ENCODE assay signal across 22 cellular contexts in the genomic region with DNA sequence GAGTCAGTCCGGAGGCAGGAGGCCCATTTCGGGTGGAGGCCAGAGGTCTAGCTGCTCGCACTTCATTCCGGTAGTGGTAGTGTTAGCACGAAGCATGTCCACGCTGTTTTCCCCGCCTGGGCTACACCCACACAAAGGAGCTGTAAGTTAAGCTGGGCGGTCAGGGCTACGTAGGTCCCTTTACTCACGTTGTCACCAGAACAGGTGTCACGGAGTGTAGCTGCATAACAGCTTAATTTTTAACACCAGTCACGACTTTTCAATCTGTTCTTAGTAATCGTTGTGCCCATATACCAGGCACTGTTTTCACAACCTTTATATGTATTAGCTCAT. TPM values are rescaled to one million over a fixed set of nuclear protein-coding genes. Genes with fewer than 3 reads are reported as not detected.
DNase-seq lines count a peak whose midpoint lies in the region; ATAC-seq, FAIRE-seq and TF ChIP-seq lines count a peak whose summit lies in the region.
"Had no signal": no experiment of that assay in that cellular context is flagged by ENCODE, and none has a peak within 500 bp of the region (broad histone marks: within the 10 kb centered on the region; RNA-seq: fewer than 3 reads in every experiment).

No MANE protein-coding gene starts in this region.

- H4K5ac ChIP-seq in H1 (ENCODE audit: insufficient read length, low read depth, low read length): no peak overlapping the region

- H3K9ac ChIP-seq in H1 (replicated peaks in 1 of 4; ENCODE audit: extremely low read depth in 1 of 4, low read depth in 3 of 4, low read length in 3 of 4) (no peak overlapping the region), smooth muscle cell (ENCODE audit: low read depth) (no peak overlapping the region)
- H3K9ac ChIP-seq: SK-N-SH had no signal

- H2BK12ac ChIP-seq in H1 (ENCODE audit: low read depth, low read length): no peak overlapping the region

- H3K4me2 ChIP-seq in GM23338 (peak overlapping the region; percentile 87), H1 (ENCODE audit: insufficient read depth in 1 of 2, low read depth in 2 of 2, low read length in 2 of 2) (peak overlapping the region; percentile 74 to 97), smooth muscle cell (peak overlapping the region; percentile 80), OCI-LY7 (ENCODE audit: low read length) (no peak overlapping the region)
- H3K4me2 ChIP-seq: SK-N-SH had no signal

- H3K4ac ChIP-seq in H1 (replicated peaks; ENCODE audit: insufficient read length, low read depth, low read length): no peak overlapping the region

- no peaks in the 10 kb centered on the region for H3K9me2 ChIP-seq in GM23338 (ENCODE audit: insufficient read depth)
- no peaks in the 10 kb centered on the region for H3K9me2 ChIP-seq in OCI-LY7 (ENCODE audit: insufficient read depth, low read length)
- H3K9me2 ChIP-seq: SK-N-SH had no signal

- H3K27ac ChIP-seq in GM23338 (ENCODE audit: low read depth) (no peak overlapping the region), H1 (ENCODE audit: low read depth, low read length) (no peak overlapping the region), smooth muscle cell (ENCODE audit: low read depth) (no peak overlapping the region), OCI-LY7 (ENCODE audit: low read depth, low read length, poor library complexity, severe bottlenecking) (no peak overlapping the region)
- H3K27ac ChIP-seq: stomach, upper lobe of left lung, VCaP had no signal

- peaks cover 100% of the 10 kb centered on the region for H3K27me3 ChIP-seq in GM23338 (ENCODE audit: insufficient read depth)
- peaks cover 68 to 75% (median 74%) of the 10 kb centered on the region in 4 experiments for H3K27me3 ChIP-seq in H1 (replicated peaks in 1 of 4; ENCODE audit: control insufficient read depth in 3 of 4, extremely low read depth in 1 of 4, insufficient read depth in 3 of 4, low read length in 3 of 4)
- peaks cover 96% of the 10 kb centered on the region for H3K27me3 ChIP-seq in smooth muscle cell (ENCODE audit: low read depth)

- H3K9me3 ChIP-seq in H1 (ENCODE audit: insufficient read depth in 2 of 2, low read depth in 1 of 2, low read length in 1 of 2) (no peaks in the 10 kb centered on the region), smooth muscle cell (replicated peaks; ENCODE audit: low read depth) (no peaks in the 10 kb centered on the region), OCI-LY7 (ENCODE audit: low read length) (no peaks in the 10 kb centered on the region)
- H3K9me3 ChIP-seq: SK-N-SH, upper lobe of left lung had no signal

- no peak for TF ChIP-seq EP300 in H1 (IDR thresholded peaks at IDR 0.05; ENCODE audit: borderline replicate concordance in 1 of 2, low read depth in 2 of 2, low read length in 2 of 2)

- H3K23me2 ChIP-seq in H1 (ENCODE audit: low read depth, low read length): no peaks in the 10 kb centered on the region; the same call in none of the 2 replicates

- H4K8ac ChIP-seq in H1 (ENCODE audit: extremely low read depth, insufficient read depth, low read length): no peak overlapping the region

- H2BK120ac ChIP-seq in H1 (replicated peaks; ENCODE audit: low read depth, low read length): no peak overlapping the region

- WGBS in H1 (ENCODE audit: extremely low coverage in 1 of 2, insufficient coverage in 1 of 2, insufficient read length in 1 of 2, insufficient replicate concordance in 2 of 2, low coverage in 1 of 2, low lambda C conversion rate in 2 of 2, missing lambda C conversion rate in 1 of 2), 2 experiments: 10% methylated on average over 13 of the region's 13 CpGs; no CpG with 5 or more reads in 1 of the 2 experiments
- WGBS in smooth muscle cell (ENCODE audit: low lambda C conversion rate): 20% methylated on average over 13 of the region's 13 CpGs

- H3K4me3 Mint-ChIP-seq in GM23338 (peak overlapping the region; percentile 66), mesothelial cell of epicardium (peak overlapping the region; percentile 53)
- no peak overlapping the region for H3K4me3 Mint-ChIP-seq in stimulated activated naive CD8-positive, alpha-beta T cell treated with anti-CD3 and anti-CD28 coated beads, Interleukin-15, amount 100 ng/mL, for 72 hours
- H3K4me3 Mint-ChIP-seq: activated naive CD8-positive, alpha-beta T cell treated with anti-CD3 and anti-CD28 coated beads for 36 hours had no signal

- TF ChIP-seq RAD21 in H1 (IDR thresholded peaks at IDR 0.05 in 1 of 2, conservative IDR thresholded peaks at IDR 0.05 in 1 of 2; ENCODE audit: low read depth in 2 of 2, low read length in 2 of 2): no peak

- H3K27me3 Mint-ChIP-seq in GM23338 (ENCODE audit: insufficient read depth, low read depth, poor library complexity): peaks cover 84% of the 10 kb centered on the region
- peaks cover 99% of the 10 kb centered on the region for H3K27me3 Mint-ChIP-seq in mesothelial cell of epicardium (ENCODE audit: low read depth)
- H3K27me3 Mint-ChIP-seq in stimulated activated naive CD8-positive, alpha-beta T cell treated with anti-CD3 and anti-CD28 coated beads, Interleukin-15, amount 100 ng/mL, for 72 hours: peaks cover 76% of the 10 kb centered on the region

- no peak for FAIRE-seq in H1 (lab: Jason Lieb, UNC)
- FAIRE-seq: colon, G401.6 had no signal

- H2BK20ac ChIP-seq in H1 (ENCODE audit: low read length): no peak overlapping the region

- CTCF ChIA-PET in H1 (lab: Charles Lee; ENCODE audit: partially characterized antibody): interaction anchor here (0.6 to 3.1 kb wide), 15 partner anchors 9 to 1647 kb away, joined by 3 to 15 read pairs (median 3); a partner anchor contains a TSS
- CTCF ChIA-PET in OCI-LY7 (lab: Charles Lee; ENCODE audit: unreplicated experiment): no interaction called here

- H3K4me3 ChIP-seq in GM23338 (peak overlapping the region; percentile 58), H1 (ENCODE audit: extremely low read depth in 1 of 4, insufficient read depth in 2 of 4, low read depth in 3 of 4, low read length in 4 of 4) (peak overlapping the region in 3 of 4 experiments; percentile 23 to 54 (median 32); a peak in 3 of 8 replicates), smooth muscle cell (peak overlapping the region; percentile 40), OCI-LY7 (ENCODE audit: low read depth, low read length, poor library complexity, severe bottlenecking) (no peak overlapping the region)

- H2BK5ac ChIP-seq in H1 (ENCODE audit: low read depth, low read length): no peak overlapping the region

- H3K36me3 ChIP-seq in GM23338 (ENCODE audit: insufficient read depth) (no peaks in the 10 kb centered on the region; the same call in 1 of the 2 replicates), H1 (ENCODE audit: control insufficient read depth in 2 of 4, insufficient read depth in 4 of 4, low read length in 3 of 4) (no peaks in the 10 kb centered on the region), smooth muscle cell (ENCODE audit: low read depth) (no peaks in the 10 kb centered on the region), OCI-LY7 (ENCODE audit: insufficient read depth, low read length) (no peaks in the 10 kb centered on the region)
- H3K36me3 ChIP-seq: stomach, upper lobe of left lung had no signal

- no peak overlapping the region for H3K18ac ChIP-seq in H1 (ENCODE audit: extremely low read depth, low read length)

- H3K27ac Mint-ChIP-seq in GM23338: no peak overlapping the region
- H3K27ac Mint-ChIP-seq in mesothelial cell of epicardium: no peak overlapping the region
- no peak overlapping the region for H3K27ac Mint-ChIP-seq in stimulated activated naive CD8-positive, alpha-beta T cell treated with anti-CD3 and anti-CD28 coated beads, Interleukin-15, amount 100 ng/mL, for 72 hours
- H3K27ac Mint-ChIP-seq: activated naive CD8-positive, alpha-beta T cell treated with anti-CD3 and anti-CD28 coated beads for 36 hours; activated T-helper 2 cell treated with anti-CD3 and anti-CD28 coated beads, Interferon-gamma antibody, Interleukin-2, Interleukin-4, amounts not matched to agents 10 μg/mL and 5 μg/mL and 100 μg/mL, durations not matched to agents 14 hours and 24 hours and 36 hours had no signal

- peaks cover 3% of the 10 kb centered on the region; the same call in 1 of the 2 replicates for H3F3A ChIP-seq in GM23338 (replicated peaks; ENCODE audit: low read depth)
- H3F3A ChIP-seq in smooth muscle cell (ENCODE audit: low read depth): no peaks in the 10 kb centered on the region

- H2AFZ ChIP-seq in GM23338: peak overlapping the region; percentile 90; the same call in 1 of the 2 replicates
- no peak overlapping the region; the same call in 1 of the 2 replicates for H2AFZ ChIP-seq in H1 (ENCODE audit: low read length)
- no peak overlapping the region for H2AFZ ChIP-seq in smooth muscle cell (ENCODE audit: low read depth)
- no peak overlapping the region for H2AFZ ChIP-seq in OCI-LY7 (ENCODE audit: low read length)

- H3K9me3 Mint-ChIP-seq in GM23338 (peaks cover 14% of the 10 kb centered on the region), mesothelial cell of epicardium (no peaks in the 10 kb centered on the region)
- H3K9me3 Mint-ChIP-seq in stimulated activated naive CD8-positive, alpha-beta T cell treated with anti-CD3 and anti-CD28 coated beads, Interleukin-15, amount 100 ng/mL, for 72 hours: peaks cover 0 to 19% of the 10 kb centered on the region in 2 donors
- H3K9me3 Mint-ChIP-seq: activated T-helper 2 cell treated with anti-CD3 and anti-CD28 coated beads, Interferon-gamma antibody, Interleukin-2, Interleukin-4, amounts not matched to agents 10 μg/mL and 5 μg/mL and 100 μg/mL, durations not matched to agents 14 hours and 24 hours and 36 hours had no signal

- POLR2A ChIA-PET in H1 (lab: Charles Lee; ENCODE audit: partially characterized antibody) (interaction anchor here (1.8 to 2.3 kb wide), 3 partner anchors 10 to 18 kb away, joined by 4 to 8 read pairs (median 6); a partner anchor contains a TSS), OCI-LY7 (lab: Charles Lee) (interaction anchor here (0.7 kb wide), 1 partner anchor 682 kb away, joined by 4 read pairs; no protein-coding TSS in a partner anchor)

- H4K91ac ChIP-seq in H1 (replicated peaks; ENCODE audit: insufficient read length, low read length): no peak overlapping the region

- no peak for TF ChIP-seq CTCF in GM23338 (conservative IDR thresholded peaks at IDR 0.05; ENCODE audit: low read depth in 2 of 2)
- TF ChIP-seq CTCF in H1 (IDR thresholded peaks at IDR 0.05; ENCODE audit: control extremely low read depth in 1 of 3, insufficient read depth in 1 of 3, low read depth in 1 of 3, low read length in 3 of 3): no peak
- no peak for TF ChIP-seq CTCF in mesothelial cell of epicardium (IDR thresholded peaks at IDR 0.05; ENCODE audit: unreplicated experiment)
- no peak for TF ChIP-seq CTCF in smooth muscle cell (IDR thresholded peaks at IDR 0.05; ENCODE audit: borderline replicate concordance, insufficient read depth, poor library complexity, severe bottlenecking)
- TF ChIP-seq CTCF in OCI-LY7 (conservative IDR thresholded peaks at IDR 0.05; ENCODE audit: low read length): no peak

- H3K79me1 ChIP-seq in H1 (ENCODE audit: low read depth, low read length): no peaks in the 10 kb centered on the region; the same call in 1 of the 2 replicates

- H3K56ac ChIP-seq in H1 (replicated peaks; ENCODE audit: insufficient read length, low read depth, low read length): no peak overlapping the region

- no peak overlapping the region; the same call in 1 of the 2 replicates for H2AK5ac ChIP-seq in H1 (ENCODE audit: low read depth, low read length)

- H3K4me1 ChIP-seq in GM23338 (ENCODE audit: insufficient read depth) (peaks cover 32% of the 10 kb centered on the region), H1 (replicated peaks in 1 of 4; ENCODE audit: control insufficient read depth in 3 of 4, insufficient read depth in 4 of 4, low read length in 3 of 4) (peaks cover 10 to 36% (median 21%) of the 10 kb centered on the region in 4 experiments), smooth muscle cell (ENCODE audit: low read depth) (peaks cover 14% of the 10 kb centered on the region), OCI-LY7 (ENCODE audit: insufficient read depth, low read length, poor library complexity, severe bottlenecking) (no peaks in the 10 kb centered on the region)

- no TSS peak for BruUV-seq in OCI-LY7 (replicated peaks; lab: Mats Ljungman, UMichigan)

- H3K23ac ChIP-seq in H1 (ENCODE audit: insufficient read length): no peak overlapping the region

- intact Hi-C loops in OCI-LY7 (cut with micrococcal nuclease; ENCODE audit: unreplicated experiment): no loop called here

- no peak for ATAC-seq in GM23338
- ATAC-seq in stimulated activated naive CD8-positive, alpha-beta T cell treated with anti-CD3 and anti-CD28 coated beads, Interleukin-15, amount 100 ng/mL, for 72 hours: no peak

- H3K14ac ChIP-seq in H1 (ENCODE audit: insufficient read length): no peak overlapping the region

- peaks cover 44% of the 10 kb centered on the region for H3K4me1 Mint-ChIP-seq in GM23338
- peaks cover 15% of the 10 kb centered on the region for H3K4me1 Mint-ChIP-seq in mesothelial cell of epicardium
- H3K4me1 Mint-ChIP-seq in stimulated activated naive CD8-positive, alpha-beta T cell treated with anti-CD3 and anti-CD28 coated beads, Interleukin-15, amount 100 ng/mL, for 72 hours: peaks cover 22% of the 10 kb centered on the region

- no peak overlapping the region; the same call in 1 of the 2 replicates for H2BK15ac ChIP-seq in H1 (ENCODE audit: low read length)

- peaks cover 27% of the 10 kb centered on the region for H4K20me1 ChIP-seq in GM23338 (replicated peaks; ENCODE audit: insufficient read depth)
- H4K20me1 ChIP-seq in H1 (replicated peaks in 1 of 2; ENCODE audit: control insufficient read depth in 1 of 2, insufficient read depth in 2 of 2, low read length in 2 of 2): peaks cover 15 to 37% of the 10 kb centered on the region in 2 experiments
- H4K20me1 ChIP-seq in smooth muscle cell (ENCODE audit: low read depth): no peaks in the 10 kb centered on the region
- H4K20me1 ChIP-seq in OCI-LY7 (ENCODE audit: insufficient read depth, low read length): no peaks in the 10 kb centered on the region

- H3K79me2 ChIP-seq in GM23338 (replicated peaks; ENCODE audit: insufficient read depth): no peaks in the 10 kb centered on the region
- H3K79me2 ChIP-seq in H1 (ENCODE audit: control insufficient read depth in 1 of 2, insufficient read depth in 2 of 2, low read length in 2 of 2): no peaks in the 10 kb centered on the region
- no peaks in the 10 kb centered on the region for H3K79me2 ChIP-seq in smooth muscle cell (ENCODE audit: low read depth)
- no peaks in the 10 kb centered on the region for H3K79me2 ChIP-seq in OCI-LY7 (ENCODE audit: insufficient read depth, low read depth, low read length)

- TF ChIP-seq POLR2A in H1 (IDR thresholded peaks at IDR 0.05; ENCODE audit: control extremely low read depth in 1 of 2, low read depth in 2 of 2, low read length in 2 of 2): no peak

- DNase-seq in GM23338 (ENCODE audit: low spot score): no peak
- no peak for DNase-seq in H1 (ENCODE audit: low read depth in 1 of 2, low spot score in 2 of 2)
- no peak for DNase-seq in mesothelial cell of epicardium (ENCODE audit: low spot score in 2 of 2, unreplicated experiment in 2 of 2)
- no peak for DNase-seq in smooth muscle cell (lab: John Stamatoyannopoulos, UW; ENCODE audit: unreplicated experiment)
- DNase-seq in NCI-H2029 treated with DMSO at 0.1 percent for 48 hours (lab: John Stamatoyannopoulos, UW): no peak
- no peak for DNase-seq in OCI-LY7 (ENCODE audit: low spot score)
- no peak for DNase-seq in stimulated activated naive CD8-positive, alpha-beta T cell treated with anti-CD3 and anti-CD28 coated beads, Interleukin-15, amount 100 ng/mL, for 72 hours
- DNase-seq: activated CD4-positive, alpha-beta T cell treated with anti-CD3 and anti-CD28 coated beads, Interleukin-2, amount 50 U/mL, for 1 hour; activated naive CD8-positive, alpha-beta T cell treated with anti-CD3 and anti-CD28 coated beads for 36 hours; DMS 273 treated with DMSO at 0.1 percent for 48 hours; NCI-H1092; NCI-H1930; NCI-H226; NCI-H774; SK-N-SH; stomach; T-helper 2 cell had no signal

- H3K36me3 Mint-ChIP-seq in GM23338 (ENCODE audit: low read depth) (peaks cover 3% of the 10 kb centered on the region; the same call in 1 of the 3 replicates), mesothelial cell of epicardium (no peaks in the 10 kb centered on the region)

RNA-seq across cellular contexts. Expression of a gene that starts 15.6 kb away (rescaled TPM):
- total RNA-seq in GM23338 (2014; rRNA removed; shearing (Covaris generic)): 0.07 TPM in 1 of 2 replicates, not detected in the other
- not detected in 2 replicates for polyA plus RNA-seq in GM23338 (2016; fragmentation: Nextera tagmentation; extraction: Ambion mirVana)
- 0.30 and 0.50 TPM in 2 replicates for total RNA-seq in H1 (2021; fragmentation: NEBNext Ultra II Directional; extraction: Animal tissue kit (Norgen Biotek cat#: 25700))
- polyA plus RNA-seq in H1 (2011; rRNA removed): 0.11 and 0.17 TPM in 2 replicates
- polyA plus RNA-seq in H1 (2011; cell fraction: cytosol; rRNA removed): 0.47 TPM
- 0.56 TPM for polyA plus RNA-seq in H1 (2011; cell fraction: nucleus; rRNA removed)
- 0.27 to 0.69 TPM (median 0.42 TPM) in 3 of 4 replicates, not detected in the other for polyA plus RNA-seq in H1 (2012, experiment 1 of 2)
- 0.67 TPM for polyA plus RNA-seq in H1 (2012, experiment 2 of 2)
- polyA plus RNA-seq in H1 (2013, experiment 1 of 2): 0.16 TPM
- 0.15 TPM for polyA plus RNA-seq in H1 (2013, experiment 2 of 2)
- 0.07 TPM in 1 of 2 replicates, not detected in the other for polyA minus RNA-seq in H1 (2011; rRNA and poly(A)+ RNA removed)
- not detected for polyA minus RNA-seq in H1 (2011; cell fraction: cytosol; rRNA and poly(A)+ RNA removed)
- polyA minus RNA-seq in H1 (2011; cell fraction: nucleus; rRNA and poly(A)+ RNA removed): 0.30 TPM
- total RNA-seq in mesothelial cell of epicardium: 0.75 to 1.3 TPM (median 0.84 TPM) in 3 replicates
- total RNA-seq in smooth muscle cell: 0.58 and 3.2 TPM in 2 replicates
- polyA plus RNA-seq in smooth muscle cell: 2.5 and 4.0 TPM in 2 replicates
- not detected in 2 replicates for total RNA-seq in OCI-LY7 (2014; rRNA removed; shearing (Covaris generic))
- not detected in 2 replicates for total RNA-seq in OCI-LY7 (2022)
- total RNA-seq: activated naive CD8-positive, alpha-beta T cell treated with anti-CD3 and anti-CD28 coated beads for 36 hours had no signal

Comparison
In these comparisons a context has a peak if more than half of its experiments do, and no peak if none do; other contexts are left out.
1. H3K4me3 Mint-ChIP-seq: peak in GM23338 (single experiment) and mesothelial cell of epicardium (single experiment); none in stimulated activated naive CD8-positive, alpha-beta T cell treated with anti-CD3 and anti-CD28 coated beads, Interleukin-15, amount 100 ng/mL, for 72 hours (0 of 2).